Comparison of ENCODE assay signal across 9 cellular contexts in genomic region chr2:108593547-108594098, GRCh38. TPM values are rescaled to one million over a fixed set of nuclear protein-coding genes. Genes with fewer than 3 reads are reported as not detected.
DNase-seq lines count a peak whose midpoint lies in the region; ATAC-seq and TF ChIP-seq lines count a peak whose summit lies in the region.
"Had no signal": no experiment of that assay in that cellular context is flagged by ENCODE, and none has a peak within 500 bp of the region (broad histone marks: within the 10 kb centered on the region; RNA-seq: fewer than 3 reads in every experiment).

No MANE protein-coding gene starts in this region.

- peaks cover 0 to 19% of the 10 kb centered on the region in 2 donors for H3K36me3 ChIP-seq in muscle layer of duodenum (ENCODE audit: control insufficient read depth in 1 of 2, insufficient read depth in 2 of 2, low read length in 2 of 2)

- H3K27me3 ChIP-seq in muscle layer of duodenum (ENCODE audit: low read depth, low read length): no peaks in the 10 kb centered on the region

- POLR2A ChIA-PET in MCF 10A (lab: Yijun Ruan, JAX): interaction anchor here (0.6 to 3.5 kb wide), 21 partner anchors 10 to 694 kb away, joined by 3 to 53 read pairs (median 5); partner anchors contain the start of genes GCC2 and LIMS1

- H3K4me3 Mint-ChIP-seq in Calu3 (ENCODE audit: low read depth, unreplicated experiment): peak overlapping the region; percentile 68
- peak overlapping the region; percentile 5 for H3K4me3 Mint-ChIP-seq in MCF 10A (ENCODE audit: unreplicated experiment)

- intact Hi-C loops in Calu3 (cut with micrococcal nuclease; ENCODE audit: unreplicated experiment) (no loop called here), MCF 10A (cut with micrococcal nuclease) (loop anchor here (2.0 kb wide), 2 partner anchors 27 to 43 kb away; no protein-coding TSS in a partner anchor)

- peak overlapping the region; percentile 74 for H3K27ac ChIP-seq in muscle layer of duodenum (ENCODE audit: low read length)

- BruUV-seq in Calu3 (replicated peaks; lab: Mats Ljungman, UMichigan): no TSS peak
- BruUV-seq in MCF 10A (replicated peaks; lab: Mats Ljungman, UMichigan): no TSS peak

- H3K27ac Mint-ChIP-seq in Calu3 (ENCODE audit: unreplicated experiment) (peak overlapping the region; percentile 92), MCF 10A (ENCODE audit: low read depth, unreplicated experiment) (peak overlapping the region; percentile 77)

- TF ChIP-seq CTCF in Calu3 (IDR thresholded peaks at IDR 0.05; ENCODE audit: unreplicated experiment) (no peak), MCF 10A (IDR thresholded peaks at IDR 0.05; ENCODE audit: unreplicated experiment) (no peak)

- H3K4me1 ChIP-seq in muscle layer of duodenum (ENCODE audit: control insufficient read depth in 1 of 2, insufficient read depth in 2 of 2, low read length in 2 of 2): peaks cover 21 to 34% of the 10 kb centered on the region in 2 donors

- peak; percentile 0 for ATAC-seq in HG03378 (IDR thresholded peaks at IDR 0.05; ENCODE audit: unreplicated experiment)

- DNase-seq in Calu3 (no peak), MCF 10A (ENCODE audit: unreplicated experiment) (peak; percentile 71), cortex of kidney (lab: John Stamatoyannopoulos, UW) (no peak), DMS53 treated with DMSO at 0.1 percent for 48 hours (lab: John Stamatoyannopoulos, UW; ENCODE audit: unreplicated experiment) (no peak), NCI-H1092 (lab: John Stamatoyannopoulos, UW) (no peak)
- no peak for DNase-seq in stimulated activated naive CD4-positive, alpha-beta T cell (lab: John Stamatoyannopoulos, UW)
- DNase-seq: naive B cell had no signal

- peak overlapping the region in 1 of 2 donors; percentile 8 for H3K4me3 ChIP-seq in muscle layer of duodenum (ENCODE audit: low read depth in 1 of 2, low read length in 2 of 2)

- H3K36me3 Mint-ChIP-seq in Calu3 (ENCODE audit: insufficient read depth, unreplicated experiment) (peaks cover 11% of the 10 kb centered on the region), MCF 10A (ENCODE audit: insufficient read depth, unreplicated experiment) (peaks cover 5% of the 10 kb centered on the region)
- H3K36me3 Mint-ChIP-seq: naive B cell had no signal

- CTCF ChIA-PET in Calu3 (lab: Charles Lee) (interaction anchor here (0.9 to 3.5 kb wide), 6 partner anchors 9 to 60 kb away, joined by 3 to 18 read pairs (median 6); partner anchors contain the start of gene LIMS1), MCF 10A (lab: Yijun Ruan, JAX) (interaction anchor here (0.5 to 8.6 kb wide), 10 partner anchors 10 to 380 kb away, joined by 3 to 120 read pairs (median 6); partner anchors contain the start of gene LIMS1)

- H3K27me3 Mint-ChIP-seq in Calu3 (ENCODE audit: unreplicated experiment): no peaks in the 10 kb centered on the region
- H3K27me3 Mint-ChIP-seq in MCF 10A (ENCODE audit: insufficient read depth, unreplicated experiment): no peaks in the 10 kb centered on the region
- H3K27me3 Mint-ChIP-seq: naive B cell had no signal

- H3K9me3 Mint-ChIP-seq in Calu3 (ENCODE audit: low read depth, unreplicated experiment) (no peaks in the 10 kb centered on the region), MCF 10A (ENCODE audit: unreplicated experiment) (no peaks in the 10 kb centered on the region)
- H3K9me3 Mint-ChIP-seq: naive B cell had no signal

- H3K4me1 Mint-ChIP-seq in Calu3 (ENCODE audit: low read depth, unreplicated experiment): peaks cover 74% of the 10 kb centered on the region
- peaks cover 61% of the 10 kb centered on the region for H3K4me1 Mint-ChIP-seq in MCF 10A (ENCODE audit: insufficient read depth, unreplicated experiment)

- no peaks in the 10 kb centered on the region for H3K9me3 ChIP-seq in muscle layer of duodenum (ENCODE audit: control insufficient read depth in 1 of 2, low read length in 2 of 2)

RNA-seq across cellular contexts. Expression of gene LIMS1, which starts 59.4 kb away (rescaled TPM):
- total RNA-seq in Calu3 (2022): 40.1 and 51.5 TPM in 2 replicates
- total RNA-seq in MCF 10A (2022): 70.9 and 74.9 TPM in 2 replicates
